9 cellular contexts compared by ENCODE assay signal in genomic region chr4:162111078-162111477, GRCh38. TPM values are rescaled to one million over a fixed set of nuclear protein-coding genes. Genes with fewer than 3 reads are reported as not detected.
"Had no signal": no experiment of that assay in that cellular context is flagged by ENCODE, and none has a peak within 500 bp of the region (broad histone marks: within the 10 kb centered on the region; RNA-seq: fewer than 3 reads in every experiment).

No MANE protein-coding gene starts in this region.

- H3K4me1 ChIP-seq: HAP-1 had no signal

- H3K9ac ChIP-seq: KMS-11 had no signal

- H2AFZ ChIP-seq: GM23338 had no signal

- ATAC-seq: GM23338, HCT116 had no signal

- H3K9me3 Mint-ChIP-seq: GM23338 had no signal

- FAIRE-seq: HTR-8/SVneo had no signal

- H3K27ac Mint-ChIP-seq: GM23338, HFFc6 had no signal

- H3K36me3 ChIP-seq: HAP-1 had no signal

- H3K4me3 Mint-ChIP-seq: GM23338, HFFc6 had no signal

- H3K4me3 ChIP-seq: GM23338, HAP-1 had no signal

- H3K9me3 ChIP-seq: HAP-1 had no signal

- DNase-seq: H7, HFFc6, KBM-7 had no signal

- H3K4me2 ChIP-seq: GM23338, KMS-11 had no signal

- H3K27ac ChIP-seq: KMS-11 had no signal

RNA-seq across cellular contexts. Expression of gene FSTL5, which starts 52.7 kb away (rescaled TPM):
- total RNA-seq: HFFc6, HT-29 had no signal
